ENCODE assay signal across 22 cellular contexts in genomic region chr16:51061355-51061754, GRCh38.
"Had no signal": no experiment of that assay in that cellular context is flagged by ENCODE, and none has a peak within 500 bp of the region (broad histone marks: within the 10 kb centered on the region; RNA-seq: fewer than 3 reads in every experiment).

No MANE protein-coding gene starts in this region.

- H3K9me3 ChIP-seq: esophagus muscularis mucosa, gastroesophageal sphincter, heart left ventricle, left ventricle myocardium inferior, lower lobe of right lung, mucosa of descending colon had no signal

- H3K4me3 Mint-ChIP-seq: immature natural killer cell, mesothelial cell of epicardium had no signal

- H3K4me1 ChIP-seq: esophagus muscularis mucosa, foreskin keratinocyte, gastroesophageal sphincter, heart left ventricle, left ventricle myocardium inferior, lower lobe of right lung had no signal

- H3K4me3 ChIP-seq: coronary artery, dorsolateral prefrontal cortex, esophagus muscularis mucosa, gastroesophageal sphincter, heart left ventricle, hepatocyte, left ventricle myocardium inferior, lower lobe of right lung, mucosa of descending colon had no signal

- H3K36me3 ChIP-seq: esophagus muscularis mucosa, gastroesophageal sphincter, heart left ventricle, left ventricle myocardium inferior, lower lobe of right lung had no signal

- H3K79me2 ChIP-seq: hepatocyte had no signal

- H2AFZ ChIP-seq: hepatocyte had no signal

- H3K27ac Mint-ChIP-seq: immature natural killer cell, mesothelial cell of epicardium had no signal

- H3K27me3 ChIP-seq: foreskin keratinocyte, hepatocyte had no signal

- DNase-seq: dermis blood vessel endothelial cell; dorsolateral prefrontal cortex; effector CD4-positive, alpha-beta T cell; effector memory CD4-positive, alpha-beta T cell; foreskin keratinocyte; heart left ventricle; hypothalamus; immature natural killer cell; islet precursor cell; kidney; kidney glomerular epithelial cell; left colon; left ventricle myocardium inferior; lower lobe of right lung; mesenchymal stem cell; mucosa of descending colon had no signal

- H3K36me3 Mint-ChIP-seq: immature natural killer cell, mesothelial cell of epicardium had no signal

- H3K9me3 Mint-ChIP-seq: immature natural killer cell, mesothelial cell of epicardium had no signal

- H3K4me1 Mint-ChIP-seq: immature natural killer cell, mesothelial cell of epicardium had no signal

- ATAC-seq: foreskin keratinocyte, gastroesophageal sphincter, heart left ventricle, left colon, left lobe of liver, lower lobe of right lung, mucosa of descending colon had no signal

- H3K27ac ChIP-seq: coronary artery, esophagus muscularis mucosa, foreskin keratinocyte, gastroesophageal sphincter, heart left ventricle, hepatocyte, left ventricle myocardium inferior, lower lobe of right lung had no signal

- H3K4me2 ChIP-seq: hepatocyte had no signal
